Comparison of ENCODE assay signal across 7 cellular contexts in genomic region chr9:3471922-3472321, GRCh38. TPM values are rescaled to one million over a fixed set of nuclear protein-coding genes. Genes with fewer than 3 reads are reported as not detected.
DNase-seq lines count a peak whose midpoint lies in the region; ATAC-seq, FAIRE-seq and TF ChIP-seq lines count a peak whose summit lies in the region.
"Not testable (repeated sequence)": the region's sequence is repeated elsewhere in the genome, so short reads cannot be mapped to it uniquely, and the experiment has no call there.

No MANE protein-coding gene starts in this region.

- H3K27me3 Mint-ChIP-seq in brain, result not testable (repeated sequence)

- peaks cover 59% of the 10 kb centered on the region for H3K4me1 ChIP-seq in Karpas-422 (ENCODE audit: low read length)

- not testable (repeated sequence) for H3K9me3 ChIP-seq in Karpas-422 (ENCODE audit: low read length)

- H3K9me2 ChIP-seq in Karpas-422 (replicated peaks; ENCODE audit: insufficient read depth, low read length), result not testable (repeated sequence)

- not testable (repeated sequence) for H2AFZ ChIP-seq in Karpas-422 (ENCODE audit: low read length)

- ATAC-seq in SK-N-SH treated with all-trans-retinoic acid at 6 μM for 48 hours, result not testable (repeated sequence)

- peaks cover 40% of the 10 kb centered on the region for H3K36me3 Mint-ChIP-seq in brain

- TF ChIP-seq POLR2A in GM12891 (IDR thresholded peaks at IDR 0.05; ENCODE audit: low read depth, low read length); erythroblast (IDR thresholded peaks at IDR 0.05; ENCODE audit: low read length): not testable (repeated sequence)

- FAIRE-seq in GM12891 (lab: Jason Lieb, UNC), result peak; percentile 43

- TF ChIP-seq CTCF in VCaP (conservative IDR thresholded peaks at IDR 0.05); brain (conservative IDR thresholded peaks at IDR 0.05): not testable (repeated sequence)

- not testable (repeated sequence) for H3K4me3 Mint-ChIP-seq in brain

- H3K4me2 ChIP-seq in Karpas-422 (ENCODE audit: low read depth, low read length, poor library complexity, severe bottlenecking), result not testable (repeated sequence)

- peaks cover 73% of the 10 kb centered on the region for H3K4me1 Mint-ChIP-seq in brain

- not testable (repeated sequence) for DNase-seq in GM12891 (ENCODE audit: insufficient read length, low spot score); Karpas-422
- peak; percentile 8 to 43 for DNase-seq in erythroblast (lab: John Stamatoyannopoulos, UW)
- DNase-seq in lung microvascular endothelial cell (ENCODE audit: low read depth in 2 of 2), result peak; percentile 48 to 80

- H3K79me2 ChIP-seq in Karpas-422 (ENCODE audit: low read length), result peaks cover 37% of the 10 kb centered on the region

- not testable (repeated sequence) for H4K20me1 ChIP-seq in Karpas-422 (ENCODE audit: insufficient read depth, low read depth, low read length)

- not testable (repeated sequence) for H3K36me3 ChIP-seq in Karpas-422 (ENCODE audit: insufficient read depth, low read length)

- not testable (repeated sequence) for H3K9ac ChIP-seq in Karpas-422 (ENCODE audit: low read length)

- not testable (repeated sequence) for H3K4me3 ChIP-seq in Karpas-422 (ENCODE audit: low read length)

- H3K27ac Mint-ChIP-seq in brain, result peak overlapping the region in 3 of 5 experiments; percentile 1 to 87 (median 54)

- peak overlapping the region; percentile 29; the same call in 1 of the 2 replicates for H3K27ac ChIP-seq in Karpas-422 (ENCODE audit: low read length)
- peak overlapping the region; percentile 14; the same call in 1 of the 2 replicates for H3K27ac ChIP-seq in VCaP

- H3K27me3 ChIP-seq in Karpas-422 (ENCODE audit: low read length), result not testable (repeated sequence)

- not testable (repeated sequence) for H3K9me3 Mint-ChIP-seq in brain

TF ChIP-seq in SK-N-SH treated with all-trans-retinoic acid at 6 μM for 48 hours, 23 proteins besides CTCF, POLR2A, EP300 and RAD21:
- TF ChIP-seq TCF4 (CRISPR knock-in tag; IDR thresholded peaks at IDR 0.05; ENCODE audit: borderline replicate concordance) (peak; percentile 81; the same call in 1 of the 2 replicates), ISL1 (CRISPR knock-in tag; IDR thresholded peaks at IDR 0.05) (peak; percentile 28; the same call in 1 of the 2 replicates)

RNA-seq across cellular contexts. Expression of gene RFX3, which starts 53.9 kb away (rescaled TPM):
- 2.8 TPM for polyA plus RNA-seq in GM12891 (2012; ENCODE audit: low read depth, missing spikeins)
- 24.3 and 31.2 TPM in 2 replicates for total RNA-seq in Karpas-422 (2014; rRNA removed; shearing (Covaris generic); ENCODE audit: low replicate concordance)
- 8.2 TPM for polyA plus RNA-seq in brain (ENCODE audit: insufficient read depth, low read depth, low replicate concordance)
- 3.2 and 4.1 TPM in 2 replicates for total RNA-seq in lung microvascular endothelial cell
